1 cellular context compared by ENCODE assay signal in the genomic region with DNA sequence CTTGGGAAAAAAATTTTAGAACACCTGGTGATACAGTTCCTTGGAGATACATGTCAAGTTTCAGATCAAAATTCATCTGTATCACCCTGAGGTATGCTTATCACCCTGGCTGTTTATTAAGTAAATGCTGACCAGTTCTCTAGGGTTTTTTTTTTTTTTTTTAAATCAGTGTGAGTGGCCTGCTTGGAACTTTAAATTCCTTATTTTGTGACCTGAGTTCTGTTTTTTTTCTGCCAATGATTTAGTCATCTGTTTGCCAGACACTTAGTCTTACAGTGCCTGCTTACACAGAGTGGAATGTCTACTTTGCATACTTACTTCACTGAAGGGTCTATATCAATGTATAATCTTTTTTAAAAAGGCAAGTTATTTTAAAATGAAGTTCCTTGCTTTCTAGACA.
TF ChIP-seq lines count a peak whose summit lies in the region.

No MANE protein-coding gene starts in this region.

TF ChIP-seq in IMR-90, 13 proteins besides CTCF, POLR2A, EP300 and RAD21:
- TF ChIP-seq, protein P1, sequence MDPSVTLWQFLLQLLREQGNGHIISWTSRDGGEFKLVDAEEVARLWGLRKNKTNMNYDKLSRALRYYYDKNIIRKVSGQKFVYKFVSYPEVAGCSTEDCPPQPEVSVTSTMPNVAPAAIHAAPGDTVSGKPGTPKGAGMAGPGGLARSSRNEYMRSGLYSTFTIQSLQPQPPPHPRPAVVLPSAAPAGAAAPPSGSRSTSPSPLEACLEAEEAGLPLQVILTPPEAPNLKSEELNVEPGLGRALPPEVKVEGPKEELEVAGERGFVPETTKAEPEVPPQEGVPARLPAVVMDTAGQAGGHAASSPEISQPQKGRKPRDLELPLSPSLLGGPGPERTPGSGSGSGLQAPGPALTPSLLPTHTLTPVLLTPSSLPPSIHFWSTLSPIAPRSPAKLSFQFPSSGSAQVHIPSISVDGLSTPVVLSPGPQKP (IDR thresholded peaks at IDR 0.05; ENCODE audit: borderline replicate concordance, low read depth, low read length), result no peak
- no peak for TF ChIP-seq RCOR1 (IDR thresholded peaks at IDR 0.05; ENCODE audit: insufficient replicate concordance, low read length)
- TF ChIP-seq, protein P2, sequence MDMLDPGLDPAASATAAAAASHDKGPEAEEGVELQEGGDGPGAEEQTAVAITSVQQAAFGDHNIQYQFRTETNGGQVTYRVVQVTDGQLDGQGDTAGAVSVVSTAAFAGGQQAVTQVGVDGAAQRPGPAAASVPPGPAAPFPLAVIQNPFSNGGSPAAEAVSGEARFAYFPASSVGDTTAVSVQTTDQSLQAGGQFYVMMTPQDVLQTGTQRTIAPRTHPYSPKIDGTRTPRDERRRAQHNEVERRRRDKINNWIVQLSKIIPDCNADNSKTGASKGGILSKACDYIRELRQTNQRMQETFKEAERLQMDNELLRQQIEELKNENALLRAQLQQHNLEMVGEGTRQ (IDR thresholded peaks at IDR 0.05; ENCODE audit: low read depth, low read length), result no peak
- no peak for TF ChIP-seq MAFK (IDR thresholded peaks at IDR 0.05; ENCODE audit: low read depth, low read length)
- no peak for TF ChIP-seq SMC3 (IDR thresholded peaks at IDR 0.05; ENCODE audit: low read depth, low read length)
- no peak for TF ChIP-seq CHD1 (IDR thresholded peaks at IDR 0.05; ENCODE audit: low read depth, low read length)
- TF ChIP-seq CEBPB (IDR thresholded peaks at IDR 0.05; ENCODE audit: low read depth, low read length), result no peak
- TF ChIP-seq RFX5 (IDR thresholded peaks at IDR 0.05; ENCODE audit: low read depth, low read length), result no peak
- no peak for TF ChIP-seq BHLHE40 (IDR thresholded peaks at IDR 0.05; ENCODE audit: low read depth, low read length)
- TF ChIP-seq FOS (IDR thresholded peaks at IDR 0.05; ENCODE audit: low read depth, low read length), result no peak
- no peak for TF ChIP-seq MXI1 (IDR thresholded peaks at IDR 0.05; ENCODE audit: borderline replicate concordance, low read depth, low read length)
- TF ChIP-seq MAZ (IDR thresholded peaks at IDR 0.05; ENCODE audit: borderline replicate concordance, low read depth, low read length), result no peak
- TF ChIP-seq NFE2L2 (IDR thresholded peaks at IDR 0.05; ENCODE audit: low read depth, low read length), result no peak
